11 cellular contexts compared by ENCODE assay signal in genomic region chr7:16114633-16115032, GRCh38.
A peak's percentile ranks its signal among the peaks of the same experiment; 100 is the strongest.
DNase-seq lines count a peak whose midpoint lies in the region; ATAC-seq, FAIRE-seq and TF ChIP-seq lines count a peak whose summit lies in the region.
"Had no signal": no experiment of that assay in that cellular context is flagged by ENCODE, and none has a peak within 500 bp of the region (broad histone marks: within the 10 kb centered on the region; RNA-seq: fewer than 3 reads in every experiment).

No MANE protein-coding gene starts in this region.

- peaks cover 7% of the 10 kb centered on the region for H3K9me3 ChIP-seq in WERI-Rb-1 (ENCODE audit: severe bottlenecking)
- no peaks in the 10 kb centered on the region for H3K9me3 ChIP-seq in small intestine (ENCODE audit: control insufficient read depth, low read depth)

- TF ChIP-seq CTCF in WERI-Rb-1 (IDR thresholded peaks at IDR 0.05; ENCODE audit: low read depth, low read length), result 0 out of 2 replicates have a peak, but pooled peaks have one; percentile 20

- WGBS in small intestine, 3 donors, result 64 to 87% (median 70%) methylated on average over 1 of the region's 1 CpG

- FAIRE-seq in small intestine (lab: Jason Lieb, UNC), result no peak
- FAIRE-seq: GM18507 had no signal

- no peak for ATAC-seq in GM19023 (IDR thresholded peaks at IDR 0.05; ENCODE audit: unreplicated experiment)
- no peak for ATAC-seq in GM21360 (IDR thresholded peaks at IDR 0.05; ENCODE audit: unreplicated experiment)
- ATAC-seq in GM21367 (IDR thresholded peaks at IDR 0.05; ENCODE audit: unreplicated experiment), result no peak

- no peaks in the 10 kb centered on the region for H3K36me3 ChIP-seq in WERI-Rb-1
- no peaks in the 10 kb centered on the region for H3K36me3 ChIP-seq in small intestine (ENCODE audit: control insufficient read depth in 2 of 2, insufficient read depth in 2 of 2, low read length in 2 of 2)

- no peaks in the 10 kb centered on the region for H3K27me3 ChIP-seq in WERI-Rb-1 (ENCODE audit: insufficient read depth, low read depth, severe bottlenecking)
- H3K27me3 ChIP-seq in small intestine (ENCODE audit: control insufficient read depth in 2 of 2, insufficient read depth in 2 of 2, low read length in 2 of 2), result no peaks in the 10 kb centered on the region

- no peak overlapping the region for H3K27ac ChIP-seq in WERI-Rb-1
- H3K27ac ChIP-seq in small intestine (ENCODE audit: low read depth in 1 of 2, low read length in 1 of 2), result no peak overlapping the region

- no peaks in the 10 kb centered on the region for H3K4me1 ChIP-seq in small intestine (ENCODE audit: control insufficient read depth in 2 of 2, insufficient read depth in 1 of 2, low read depth in 1 of 2, low read length in 1 of 2)

- in situ Hi-C loops in KBM-7 (cut with MboI; ENCODE audit: low pct_unique_long_range_greater_than_20kb, low sequenced_read_pairs), result no loop called here

- DNase-seq in COLO829 (ENCODE audit: low spot score), result peak; percentile 15
- DNase-seq in KBM-7, result peak; percentile 31
- no peak for DNase-seq in WERI-Rb-1
- DNase-seq in kidney glomerular epithelial cell (lab: John Stamatoyannopoulos, UW), result peak; percentile 12
- DNase-seq in small intestine, result no peak
- DNase-seq: activated T-cell treated with anti-CD3 and anti-CD28 coated beads, Interleukin-2, amount 50 U/mL, for 1 hour; stimulated activated CD4-positive, alpha-beta T cell treated with anti-CD3 and anti-CD28 coated beads, Interleukin-2, amount 100 ng/mL, for 48 hours had no signal

- no peak overlapping the region for H3K4me3 ChIP-seq in WERI-Rb-1 (ENCODE audit: low read depth, low read length)
- H3K4me3 ChIP-seq in small intestine (ENCODE audit: low read depth in 1 of 2, low read length in 2 of 2), result no peak overlapping the region

Comparison
In these comparisons a context has a peak if more than half of its experiments do, and no peak if none do; other contexts are left out.
1. DNase-seq: peak in COLO829 (single experiment), KBM-7 (single experiment) and kidney glomerular epithelial cell (single experiment); none in WERI-Rb-1 (single experiment) and small intestine (single experiment).